Comparison of ENCODE assay signal across 1 cellular context in the genomic region with DNA sequence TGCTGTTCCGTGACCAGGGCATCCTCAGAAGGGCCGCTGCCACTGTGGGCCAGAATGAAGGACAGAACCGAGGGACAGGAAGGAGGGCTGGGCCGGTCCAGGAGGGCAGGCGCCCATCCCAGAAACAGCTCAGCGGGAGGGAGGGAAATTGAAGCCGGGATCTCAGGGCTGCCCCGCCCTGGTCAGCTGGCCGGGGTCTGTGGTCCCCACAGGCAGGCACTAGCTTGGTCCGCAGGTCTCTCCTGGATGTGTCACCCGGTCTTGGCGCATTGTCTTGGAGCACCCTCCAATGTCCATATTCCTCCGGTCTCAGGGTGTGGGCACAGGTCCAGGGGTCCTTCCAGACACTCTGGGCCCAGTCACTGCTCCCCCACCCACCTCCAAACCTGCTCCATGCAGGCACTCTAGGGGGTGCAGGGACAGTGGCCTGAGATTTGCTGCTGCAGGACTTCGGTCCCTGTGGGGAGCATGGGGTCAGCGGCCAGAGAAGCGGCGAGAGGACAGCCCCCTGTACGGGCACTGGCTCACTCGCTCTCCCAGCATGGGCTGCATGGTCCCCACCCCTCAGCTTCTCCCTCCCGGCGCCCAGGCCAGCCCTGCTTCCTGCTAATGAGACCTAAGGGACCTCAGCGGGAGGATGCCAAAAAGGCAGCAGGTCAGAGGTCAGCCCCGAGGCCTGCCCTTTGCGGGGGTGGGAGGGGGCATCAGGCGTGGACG.
A peak's percentile ranks its signal among the peaks of the same experiment; 100 is the strongest.
TF ChIP-seq lines count a peak whose summit lies in the region.

No MANE protein-coding gene starts in this region.

TF ChIP-seq in K562, 482 proteins besides CTCF, POLR2A, EP300 and RAD21:
- TF ChIP-seq, protein P1, sequence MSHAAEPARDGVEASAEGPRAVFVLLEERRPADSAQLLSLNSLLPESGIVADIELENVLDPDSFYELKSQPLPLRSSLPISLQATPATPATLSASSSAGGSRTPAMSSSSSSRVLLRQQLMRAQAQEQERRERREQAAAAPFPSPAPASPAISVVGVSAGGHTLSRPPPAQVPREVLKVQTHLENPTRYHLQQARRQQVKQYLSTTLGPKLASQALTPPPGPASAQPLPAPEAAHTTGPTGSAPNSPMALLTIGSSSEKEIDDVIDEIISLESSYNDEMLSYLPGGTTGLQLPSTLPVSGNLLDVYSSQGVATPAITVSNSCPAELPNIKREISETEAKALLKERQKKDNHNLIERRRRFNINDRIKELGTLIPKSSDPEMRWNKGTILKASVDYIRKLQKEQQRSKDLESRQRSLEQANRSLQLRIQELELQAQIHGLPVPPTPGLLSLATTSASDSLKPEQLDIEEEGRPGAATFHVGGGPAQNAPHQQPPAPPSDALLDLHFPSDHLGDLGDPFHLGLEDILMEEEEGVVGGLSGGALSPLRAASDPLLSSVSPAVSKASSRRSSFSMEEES (CRISPR knock-in tag; IDR thresholded peaks at IDR 0.05), result no peak
- TF ChIP-seq, protein P2, sequence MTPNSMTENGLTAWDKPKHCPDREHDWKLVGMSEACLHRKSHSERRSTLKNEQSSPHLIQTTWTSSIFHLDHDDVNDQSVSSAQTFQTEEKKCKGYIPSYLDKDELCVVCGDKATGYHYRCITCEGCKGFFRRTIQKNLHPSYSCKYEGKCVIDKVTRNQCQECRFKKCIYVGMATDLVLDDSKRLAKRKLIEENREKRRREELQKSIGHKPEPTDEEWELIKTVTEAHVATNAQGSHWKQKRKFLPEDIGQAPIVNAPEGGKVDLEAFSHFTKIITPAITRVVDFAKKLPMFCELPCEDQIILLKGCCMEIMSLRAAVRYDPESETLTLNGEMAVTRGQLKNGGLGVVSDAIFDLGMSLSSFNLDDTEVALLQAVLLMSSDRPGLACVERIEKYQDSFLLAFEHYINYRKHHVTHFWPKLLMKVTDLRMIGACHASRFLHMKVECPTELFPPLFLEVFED (CRISPR knock-in tag; conservative IDR thresholded peaks at IDR 0.05), result no peak
- TF ChIP-seq EGR1 (conservative IDR thresholded peaks at IDR 0.05) (0 out of 2 replicates have a peak, but pooled peaks have one; percentile 4), CBX1 (IDR thresholded peaks at IDR 0.05; ENCODE audit: low read depth) (no peak)
